10 cellular contexts compared by ENCODE assay signal in genomic region chr5:119395080-119395836, GRCh38. TPM values are rescaled to one million over a fixed set of nuclear protein-coding genes. Genes with fewer than 3 reads are reported as not detected.
A peak's percentile ranks its signal among the peaks of the same experiment; 100 is the strongest.
DNase-seq lines count a peak whose midpoint lies in the region; ATAC-seq and TF ChIP-seq lines count a peak whose summit lies in the region.
"Had no signal": no experiment of that assay in that cellular context is flagged by ENCODE, and none has a peak within 500 bp of the region (broad histone marks: within the 10 kb centered on the region; RNA-seq: fewer than 3 reads in every experiment).

No MANE protein-coding gene starts in this region.

- DNase-seq in CD14-positive monocyte (ENCODE audit: low spot score) (no peak), activated B cell treated with CpG ODN at 0.5 μM for 24 hours (no peak), SW 1271 (lab: John Stamatoyannopoulos, UW) (no peak), GM19240 (ENCODE audit: insufficient read length, low spot score) (no peak), HCEC 1CT (no peak), nucleus accumbens (lab: John Stamatoyannopoulos, UW) (no peak)
- DNase-seq: endodermal cell, NCI-H69 had no signal

- TF ChIP-seq CTCF in CD14-positive monocyte (IDR thresholded peaks at IDR 0.05) = no peak
- TF ChIP-seq CTCF in activated B cell treated with CpG ODN at 0.5 μM for 24 hours (IDR thresholded peaks at IDR 0.05) = no peak

- ATAC-seq in GM18909 (IDR thresholded peaks at IDR 0.05; ENCODE audit: poor library complexity, unreplicated experiment) = peak; percentile 60
- ATAC-seq in HG02852 (IDR thresholded peaks at IDR 0.05; ENCODE audit: unreplicated experiment) = peak; percentile 52
- ATAC-seq in activated B cell treated with CpG ODN at 0.5 μM for 24 hours (ENCODE audit: low read depth) = peak; percentile 38

- H3K4me1 Mint-ChIP-seq in CD14-positive monocyte (peaks cover 55% of the 10 kb centered on the region), activated B cell treated with CpG ODN at 0.5 μM for 24 hours (peaks cover 98% of the 10 kb centered on the region)
- H3K4me1 Mint-ChIP-seq: endodermal cell had no signal

- peaks cover 27 to 37% of the 10 kb centered on the region in 2 donors for H3K36me3 Mint-ChIP-seq in CD14-positive monocyte
- H3K36me3 Mint-ChIP-seq in activated B cell treated with CpG ODN at 0.5 μM for 24 hours (ENCODE audit: low read depth) = peaks cover 52% of the 10 kb centered on the region

- POLR2A ChIA-PET in activated B cell treated with CpG ODN at 0.5 μM for 24 hours (lab: Charles Lee) = interaction anchor here (0.5 to 1.7 kb wide), 5 partner anchors 31 to 324 kb away, joined by 3 to 8 read pairs (median 4); partner anchors contain the start of gene DMXL1

- H3K9me3 Mint-ChIP-seq in CD14-positive monocyte = no peaks in the 10 kb centered on the region
- no peaks in the 10 kb centered on the region for H3K9me3 Mint-ChIP-seq in activated B cell treated with CpG ODN at 0.5 μM for 24 hours
- H3K9me3 Mint-ChIP-seq: endodermal cell had no signal

- H3K4me3 Mint-ChIP-seq in CD14-positive monocyte (no peak overlapping the region), activated B cell treated with CpG ODN at 0.5 μM for 24 hours (peak overlapping the region; percentile 25)
- H3K4me3 Mint-ChIP-seq: endodermal cell had no signal

- CTCF ChIA-PET in activated B cell treated with CpG ODN at 0.5 μM for 24 hours (lab: Charles Lee) = no interaction called here

- peak overlapping the region in 6 of 7 donors; percentile 51 to 84 (median 74) for H3K27ac Mint-ChIP-seq in CD14-positive monocyte
- H3K27ac Mint-ChIP-seq in activated B cell treated with CpG ODN at 0.5 μM for 24 hours = peak overlapping the region; percentile 80

- intact Hi-C loops in CD14-positive monocyte (cut with micrococcal nuclease) (loop anchor here in 1 of 2 donors (5.0 kb wide), 1 partner anchor 38 kb away; the partner anchor contains the start of gene TNFAIP8), activated B cell treated with CpG ODN at 0.5 μM for 24 hours (cut with micrococcal nuclease) (no loop called here)

- H3K27me3 Mint-ChIP-seq in CD14-positive monocyte (ENCODE audit: low read depth in 3 of 3) = peaks cover 0 to 5% (median 0%) of the 10 kb centered on the region in 3 donors
- H3K27me3 Mint-ChIP-seq in activated B cell treated with CpG ODN at 0.5 μM for 24 hours = no peaks in the 10 kb centered on the region

RNA-seq across cellular contexts. Expression of gene TNFAIP8, which starts 39.4 kb away (rescaled TPM):
- polyA plus RNA-seq in CD14-positive monocyte = 10 to 100 TPM; 47.0 to 55.5 TPM
- 135 and 149 TPM in 2 replicates for total RNA-seq in activated B cell treated with CpG ODN at 0.5 μM for 24 hours

RNA-seq across cellular contexts. Expression of gene HSD17B4, which starts 57.0 kb away (rescaled TPM):
- 100 to 1,000 TPM; 158 to 167 TPM for polyA plus RNA-seq in CD14-positive monocyte
- 106 and 130 TPM in 2 replicates for total RNA-seq in activated B cell treated with CpG ODN at 0.5 μM for 24 hours
